Comparison of ENCODE assay signal across 13 cellular contexts in genomic region chr1:152162826-152163463, GRCh38. TPM values are rescaled to one million over a fixed set of nuclear protein-coding genes. Genes with fewer than 3 reads are reported as not detected.
A peak's percentile ranks its signal among the peaks of the same experiment; 100 is the strongest.
DNase-seq lines count a peak whose midpoint lies in the region; ATAC-seq, FAIRE-seq and TF ChIP-seq lines count a peak whose summit lies in the region.
"Had no signal": no experiment of that assay in that cellular context is flagged by ENCODE, and none has a peak within 500 bp of the region (broad histone marks: within the 10 kb centered on the region; RNA-seq: fewer than 3 reads in every experiment).

No MANE protein-coding gene starts in this region.

- H3K36me3 ChIP-seq in astrocyte (ENCODE audit: insufficient read depth, low read length) (no peaks in the 10 kb centered on the region), suprapubic skin (no peaks in the 10 kb centered on the region), sigmoid colon (no peaks in the 10 kb centered on the region)

- TF ChIP-seq EP300 in suprapubic skin (IDR thresholded peaks at IDR 0.05) (no peak), sigmoid colon (IDR thresholded peaks at IDR 0.05) (no peak)

- peak; percentile 87 for FAIRE-seq in astrocyte (lab: Jason Lieb, UNC)

- H3K4me2 ChIP-seq in astrocyte (ENCODE audit: low read length): peak overlapping the region; percentile 7

- H3K27ac ChIP-seq in astrocyte (ENCODE audit: low read depth, low read length): no peak overlapping the region
- no peak overlapping the region for H3K27ac ChIP-seq in suprapubic skin
- H3K27ac ChIP-seq in sigmoid colon: no peak overlapping the region

- no peak overlapping the region for H3K9ac ChIP-seq in astrocyte (ENCODE audit: low read length)

- H3K4me3 ChIP-seq in astrocyte (ENCODE audit: insufficient read depth, low read depth, low read length): no peak overlapping the region
- H3K4me3 ChIP-seq in suprapubic skin: no peak overlapping the region
- H3K4me3 ChIP-seq in sigmoid colon: no peak overlapping the region

- DNase-seq in AG09319 (ENCODE audit: extremely low read depth, low read depth) (peak; percentile 57), HS-27A (ENCODE audit: low read depth) (peak; percentile 68), astrocyte (ENCODE audit: low read depth) (peak; percentile 93), kidney glomerular epithelial cell (lab: John Stamatoyannopoulos, UW) (peak; percentile 99), suprapubic skin (ENCODE audit: low spot score in 2 of 2) (no peak), sigmoid colon (no peak)
- no peak for DNase-seq in activated effector memory CD4-positive, alpha-beta T cell treated with anti-CD3 and anti-CD28 coated beads, Interleukin-2, amount 50 U/mL, for 16 hours
- DNase-seq: activated CD4-positive, alpha-beta T cell treated with anti-CD3 and anti-CD28 coated beads for 36 hours; CD8-positive, alpha-beta memory T cell; dermis blood vessel endothelial cell; NCI-H2171; SHP77 treated with DMSO at 0.1 percent for 48 hours had no signal

- TF ChIP-seq CTCF in AG09319 (IDR thresholded peaks at IDR 0.05; ENCODE audit: low read depth, low read length) (no peak), astrocyte (IDR thresholded peaks at IDR 0.05; ENCODE audit: insufficient read depth, low read depth, low read length) (no peak), suprapubic skin (IDR thresholded peaks at IDR 0.05) (no peak), sigmoid colon (IDR thresholded peaks at IDR 0.05) (no peak)

- no peaks in the 10 kb centered on the region for H3K36me3 Mint-ChIP-seq in astrocyte (ENCODE audit: low read depth, unreplicated experiment)

- no peaks in the 10 kb centered on the region for H3K27me3 Mint-ChIP-seq in astrocyte (ENCODE audit: low read depth, unreplicated experiment)

- H3K27ac Mint-ChIP-seq in astrocyte (ENCODE audit: unreplicated experiment): peak overlapping the region; percentile 89
- H3K27ac Mint-ChIP-seq: activated CD4-positive, alpha-beta T cell treated with anti-CD3 and anti-CD28 coated beads for 36 hours; CD8-positive, alpha-beta memory T cell had no signal

- no peak for ATAC-seq in GM18868 (IDR thresholded peaks at IDR 0.05; ENCODE audit: unreplicated experiment)
- ATAC-seq: activated CD4-positive, alpha-beta T cell treated with anti-CD3 and anti-CD28 coated beads for 36 hours had no signal

- peaks cover 56% of the 10 kb centered on the region for H3K4me1 Mint-ChIP-seq in astrocyte (ENCODE audit: low read depth, unreplicated experiment)

- H3K4me1 ChIP-seq in astrocyte (ENCODE audit: insufficient read depth, low read length) (peaks cover 17% of the 10 kb centered on the region), suprapubic skin (peaks cover 40% of the 10 kb centered on the region), sigmoid colon (peaks cover 0 to 3% (median 2%) of the 10 kb centered on the region in 4 donors)

- H3K27me3 ChIP-seq in astrocyte (ENCODE audit: insufficient read depth, low read length) (peaks cover 10% of the 10 kb centered on the region), suprapubic skin (no peaks in the 10 kb centered on the region), sigmoid colon (no peaks in the 10 kb centered on the region)

- H2AFZ ChIP-seq in astrocyte (ENCODE audit: low read depth, low read length): no peak overlapping the region

- intact Hi-C loops in sigmoid colon (cut with DNase I): no loop called here

- H3K9me3 ChIP-seq in astrocyte (ENCODE audit: insufficient read depth, low read depth, low read length): no peaks in the 10 kb centered on the region
- H3K9me3 ChIP-seq in suprapubic skin: no peaks in the 10 kb centered on the region
- no peaks in the 10 kb centered on the region for H3K9me3 ChIP-seq in sigmoid colon

- H3K9me3 Mint-ChIP-seq in astrocyte (ENCODE audit: unreplicated experiment): peaks cover 2% of the 10 kb centered on the region
- H3K9me3 Mint-ChIP-seq: CD8-positive, alpha-beta memory T cell had no signal

- 73% methylated on average over 1 of the region's 1 CpG for WGBS in suprapubic skin
- 34 to 41% methylated on average over 1 of the region's 1 CpG for WGBS in sigmoid colon, 2 donors

- no peak overlapping the region for H3K4me3 Mint-ChIP-seq in astrocyte (ENCODE audit: unreplicated experiment)
- H3K4me3 Mint-ChIP-seq: activated CD4-positive, alpha-beta T cell treated with anti-CD3 and anti-CD28 coated beads for 36 hours; CD8-positive, alpha-beta memory T cell had no signal

- TF ChIP-seq POLR2A in suprapubic skin (IDR thresholded peaks at IDR 0.05): no peak
- TF ChIP-seq POLR2A in sigmoid colon (IDR thresholded peaks at IDR 0.05): no peak

- H4K20me1 ChIP-seq in astrocyte (ENCODE audit: insufficient read depth, low read length): no peaks in the 10 kb centered on the region

- no peaks in the 10 kb centered on the region for H3K79me2 ChIP-seq in astrocyte (ENCODE audit: insufficient read depth, low read length)

RNA-seq across cellular contexts. Expression of gene RPTN, which starts 3.9 kb away (rescaled TPM):
- total RNA-seq in astrocyte: 0.07 and 0.09 TPM in 2 replicates
- total RNA-seq in suprapubic skin: 10 to 100 TPM in 3 of 4 donors, 1 to 10 TPM in 1; 9.0 to 40.3 (median 18.2) TPM
- not detected for total RNA-seq in sigmoid colon
- polyA plus RNA-seq in sigmoid colon: not detected
- total RNA-seq: activated CD4-positive, alpha-beta T cell treated with anti-CD3 and anti-CD28 coated beads for 36 hours; CD8-positive, alpha-beta memory T cell; dermis blood vessel endothelial cell had no signal
- polyA plus RNA-seq: CD8-positive, alpha-beta memory T cell had no signal

RNA-seq across cellular contexts. Expression of gene TCHH, which starts 47.7 kb away (rescaled TPM):
- total RNA-seq in astrocyte: 0.70 and 0.86 TPM in 2 replicates
- total RNA-seq in suprapubic skin: 10 to 100 TPM in 3 of 4 donors, 1 to 10 TPM in 1; 7.0 to 71.9 (median 37.2) TPM
- total RNA-seq in sigmoid colon: under 1 TPM in 3 of 4 donors, not detected in 1; under 0.01 to 0.28 (median 0.16) TPM
- under 1 TPM in 1 of 3 donors, not detected in 2; 0.10 TPM for polyA plus RNA-seq in sigmoid colon
- polyA plus RNA-seq: CD8-positive, alpha-beta memory T cell had no signal

Comparison
In these comparisons a context has a peak if more than half of its experiments do, and no peak if none do; other contexts are left out.
1. DNase-seq: peak in AG09319 (single experiment), HS-27A (single experiment), astrocyte (single experiment) and kidney glomerular epithelial cell (single experiment); none in activated effector memory CD4-positive, alpha-beta T cell treated with anti-CD3 and anti-CD28 coated beads, Interleukin-2, amount 50 U/mL, for 16 hours (single experiment), suprapubic skin (0 of 2) and sigmoid colon (single experiment).